In the genomic region with DNA sequence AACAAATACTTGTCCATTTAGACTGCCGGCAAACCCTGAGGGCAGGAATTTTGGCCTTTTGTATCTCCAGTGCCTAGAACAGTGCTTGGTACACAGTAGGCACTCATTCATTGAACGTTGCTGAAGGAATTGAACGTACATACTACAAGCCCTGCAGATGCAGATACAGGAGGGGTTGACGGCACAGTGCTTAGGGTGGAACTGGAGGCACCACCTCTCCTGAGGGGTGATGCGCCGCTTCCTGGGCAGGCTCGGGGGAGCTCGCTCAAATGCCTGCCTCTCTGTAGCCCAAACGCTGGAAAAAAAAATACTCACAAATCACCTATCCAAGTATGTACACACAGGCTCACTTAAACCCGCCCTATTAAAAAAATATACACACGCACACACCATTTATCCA, we compare ENCODE assay signal across 8 cellular contexts. TPM values are rescaled to one million over a fixed set of nuclear protein-coding genes. Genes with fewer than 3 reads are reported as not detected.
DNase-seq lines count a peak whose midpoint lies in the region; ATAC-seq, FAIRE-seq and TF ChIP-seq lines count a peak whose summit lies in the region.

No MANE protein-coding gene starts in this region.

- TF ChIP-seq CTCF in neural cell (IDR thresholded peaks at IDR 0.05; ENCODE audit: poor library complexity, severe bottlenecking), result no peak

- no peaks in the 10 kb centered on the region for H3K27me3 ChIP-seq in neural cell (ENCODE audit: insufficient read depth, low read depth, low read length)

- H3F3A ChIP-seq in neural cell (ENCODE audit: insufficient read depth, low read length, poor library complexity, severe bottlenecking), result peaks cover 3% of the 10 kb centered on the region

- H3K4me3 ChIP-seq in neural cell (ENCODE audit: low read length), result peak overlapping the region; percentile 91

- DNase-seq in GM12891 (ENCODE audit: insufficient read length, low spot score), result no peak
- peak; percentile 34 for DNase-seq in KBM-7
- DNase-seq in activated CD4-positive, alpha-beta T cell treated with anti-CD3 and anti-CD28 coated beads, Interleukin-2, amount 50 U/mL, for 48 hours, result peak; percentile 36 to 46
- DNase-seq in fibroblast of gingiva (ENCODE audit: low read depth), result peak; percentile 29
- no peak for DNase-seq in GM19240 (ENCODE audit: insufficient read length, low spot score)

- no peak for TF ChIP-seq EP300 in neural cell (conservative IDR thresholded peaks at IDR 0.05; ENCODE audit: poor library complexity, severe bottlenecking)

- H3K79me2 ChIP-seq in neural cell (replicated peaks; ENCODE audit: insufficient read depth, low read length), result peaks cover 8% of the 10 kb centered on the region

- H2AFZ ChIP-seq in neural cell (ENCODE audit: low read depth, low read length), result peak overlapping the region; percentile 92

- no peaks in the 10 kb centered on the region for H4K20me1 ChIP-seq in neural cell (ENCODE audit: insufficient read depth)

- H3K9me2 ChIP-seq in neural cell (ENCODE audit: insufficient read depth, low read length), result no peaks in the 10 kb centered on the region

- peak; percentile 45 for ATAC-seq in GM21825 (IDR thresholded peaks at IDR 0.05; ENCODE audit: unreplicated experiment)
- no peak for ATAC-seq in GM19023 (IDR thresholded peaks at IDR 0.05; ENCODE audit: unreplicated experiment)

- in situ Hi-C loops in KBM-7 (cut with MboI; ENCODE audit: low pct_unique_long_range_greater_than_20kb, low sequenced_read_pairs), result no loop called here

- peak overlapping the region; percentile 81 for H3K9ac ChIP-seq in neural cell (ENCODE audit: low read length)

- no peaks in the 10 kb centered on the region for H3K9me3 ChIP-seq in neural cell (ENCODE audit: low read length)

- FAIRE-seq in GM12891 (lab: Jason Lieb, UNC), result peak; percentile 51

- H3K4me2 ChIP-seq in neural cell (ENCODE audit: low read length), result peak overlapping the region; percentile 92

- TF ChIP-seq POLR2A in GM12891 (IDR thresholded peaks at IDR 0.05; ENCODE audit: low read depth, low read length), result no peak

- H3K36me3 ChIP-seq in neural cell (ENCODE audit: insufficient read depth, low read length), result no peaks in the 10 kb centered on the region

- TF ChIP-seq RAD21 in neural cell (conservative IDR thresholded peaks at IDR 0.05), result no peak

- peak overlapping the region; percentile 82 for H3K27ac ChIP-seq in neural cell (ENCODE audit: low read length)

TF ChIP-seq in GM12891, 5 proteins besides CTCF, POLR2A, EP300 and RAD21:
- no peak for TF ChIP-seq SPI1 (IDR thresholded peaks at IDR 0.05; ENCODE audit: low read depth, low read length)
- TF ChIP-seq PAX5 (IDR thresholded peaks at IDR 0.05; ENCODE audit: insufficient read depth, low read length, severe bottlenecking), result no peak
- TF ChIP-seq POU2F2 (IDR thresholded peaks at IDR 0.05; ENCODE audit: low read depth, low read length), result no peak
- no peak for TF ChIP-seq POLR2AphosphoS5 (IDR thresholded peaks at IDR 0.05; ENCODE audit: low read depth, low read length)

TF ChIP-seq in neural cell, 6 proteins besides CTCF, POLR2A, EP300 and RAD21:
- TF ChIP-seq SMC3 (conservative IDR thresholded peaks at IDR 0.05; ENCODE audit: poor library complexity) (no peak), POLR2AphosphoS5 (IDR thresholded peaks at IDR 0.05) (no peak), EZH2 (IDR thresholded peaks at IDR 0.05; ENCODE audit: borderline replicate concordance, insufficient read depth, low read length, poor library complexity, severe bottlenecking) (no peak), MXI1 (conservative IDR thresholded peaks at IDR 0.05; ENCODE audit: poor library complexity, severe bottlenecking) (no peak), TAF1 (IDR thresholded peaks at IDR 0.05; ENCODE audit: low read depth) (no peak)
- TF ChIP-seq, protein P1, sequence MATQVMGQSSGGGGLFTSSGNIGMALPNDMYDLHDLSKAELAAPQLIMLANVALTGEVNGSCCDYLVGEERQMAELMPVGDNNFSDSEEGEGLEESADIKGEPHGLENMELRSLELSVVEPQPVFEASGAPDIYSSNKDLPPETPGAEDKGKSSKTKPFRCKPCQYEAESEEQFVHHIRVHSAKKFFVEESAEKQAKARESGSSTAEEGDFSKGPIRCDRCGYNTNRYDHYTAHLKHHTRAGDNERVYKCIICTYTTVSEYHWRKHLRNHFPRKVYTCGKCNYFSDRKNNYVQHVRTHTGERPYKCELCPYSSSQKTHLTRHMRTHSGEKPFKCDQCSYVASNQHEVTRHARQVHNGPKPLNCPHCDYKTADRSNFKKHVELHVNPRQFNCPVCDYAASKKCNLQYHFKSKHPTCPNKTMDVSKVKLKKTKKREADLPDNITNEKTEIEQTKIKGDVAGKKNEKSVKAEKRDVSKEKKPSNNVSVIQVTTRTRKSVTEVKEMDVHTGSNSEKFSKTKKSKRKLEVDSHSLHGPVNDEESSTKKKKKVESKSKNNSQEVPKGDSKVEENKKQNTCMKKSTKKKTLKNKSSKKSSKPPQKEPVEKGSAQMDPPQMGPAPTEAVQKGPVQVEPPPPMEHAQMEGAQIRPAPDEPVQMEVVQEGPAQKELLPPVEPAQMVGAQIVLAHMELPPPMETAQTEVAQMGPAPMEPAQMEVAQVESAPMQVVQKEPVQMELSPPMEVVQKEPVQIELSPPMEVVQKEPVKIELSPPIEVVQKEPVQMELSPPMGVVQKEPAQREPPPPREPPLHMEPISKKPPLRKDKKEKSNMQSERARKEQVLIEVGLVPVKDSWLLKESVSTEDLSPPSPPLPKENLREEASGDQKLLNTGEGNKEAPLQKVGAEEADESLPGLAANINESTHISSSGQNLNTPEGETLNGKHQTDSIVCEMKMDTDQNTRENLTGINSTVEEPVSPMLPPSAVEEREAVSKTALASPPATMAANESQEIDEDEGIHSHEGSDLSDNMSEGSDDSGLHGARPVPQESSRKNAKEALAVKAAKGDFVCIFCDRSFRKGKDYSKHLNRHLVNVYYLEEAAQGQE (IDR thresholded peaks at IDR 0.05; ENCODE audit: borderline replicate concordance), result no peak
TF ChIP-seq in neural cell: peak in this region for 0.

RNA-seq across cellular contexts. Expression of a gene that starts 0.6 kb away (rescaled TPM):
- 15.6 TPM for polyA plus RNA-seq in GM12891 (2012; ENCODE audit: low read depth, missing spikeins)
- polyA plus RNA-seq in neural cell, result 19.8 and 23.1 TPM in 2 replicates
- 20.0 and 26.2 TPM in 2 replicates for polyA minus RNA-seq in neural cell

RNA-seq across cellular contexts. Expression of a gene that starts 52.0 kb away (rescaled TPM):
- polyA plus RNA-seq in GM12891 (2012; ENCODE audit: low read depth, missing spikeins), result not detected
- polyA plus RNA-seq in neural cell, result 0.24 TPM in 1 of 2 replicates, not detected in the other
- polyA minus RNA-seq in neural cell, result not detected in 2 replicates

Comparison
In these comparisons a context has a peak if more than half of its experiments do, and no peak if none do; other contexts are left out.
1. DNase-seq: peak in KBM-7 (single experiment), activated CD4-positive, alpha-beta T cell treated with anti-CD3 and anti-CD28 coated beads, Interleukin-2, amount 50 U/mL, for 48 hours (2 of 2) and fibroblast of gingiva (single experiment); none in GM12891 (single experiment) and GM19240 (single experiment).